19 cellular contexts compared by ENCODE assay signal in genomic region chr1:178962853-178963810, GRCh38.
DNase-seq lines count a peak whose midpoint lies in the region; ATAC-seq and TF ChIP-seq lines count a peak whose summit lies in the region.
"Had no signal": no experiment of that assay in that cellular context is flagged by ENCODE, and none has a peak within 500 bp of the region (broad histone marks: within the 10 kb centered on the region; RNA-seq: fewer than 3 reads in every experiment).

No MANE protein-coding gene starts in this region.

- CTCF ChIA-PET in activated CD8-positive, alpha-beta T cell treated with anti-CD3 and anti-CD28 coated beads, Interleukin-2, amount 10 ng/mL, durations not matched to agents 7 days and 5 days (lab: Charles Lee) = no interaction called here
- CTCF ChIA-PET in activated CD4-positive, alpha-beta memory T cell treated with anti-CD3 and anti-CD28 coated beads for 36 hours (lab: Charles Lee) = no interaction called here

- H3K4me1 Mint-ChIP-seq in activated CD8-positive, alpha-beta T cell treated with anti-CD3 and anti-CD28 coated beads, Interleukin-2, amount 10 ng/mL, durations not matched to agents 7 days and 5 days (ENCODE audit: low read depth) = no peaks in the 10 kb centered on the region
- no peaks in the 10 kb centered on the region for H3K4me1 Mint-ChIP-seq in activated CD4-positive, alpha-beta memory T cell treated with anti-CD3 and anti-CD28 coated beads for 36 hours (ENCODE audit: low read depth)
- H3K4me1 Mint-ChIP-seq: activated CD4-positive, alpha-beta memory T cell treated with anti-CD3 and anti-CD28 coated beads, Interleukin-2, amount 10 ng/mL, durations not matched to agents 7 days and 5 days; CD4-positive, CD25-positive, alpha-beta regulatory T cell had no signal

- no peak overlapping the region for H3K4me3 ChIP-seq in heart right ventricle
- H3K4me3 ChIP-seq in osteoblast (ENCODE audit: insufficient read depth, low read length) = no peak overlapping the region
- H3K4me3 ChIP-seq in aorta (ENCODE audit: low read length in 2 of 2) = no peak overlapping the region
- no peak overlapping the region for H3K4me3 ChIP-seq in lower leg skin (ENCODE audit: low read depth, poor library complexity, severe bottlenecking)
- H3K4me3 ChIP-seq: dorsolateral prefrontal cortex, lower lobe of right lung had no signal

- no peak for TF ChIP-seq POLR2A in lower leg skin (IDR thresholded peaks at IDR 0.05)

- POLR2A ChIA-PET in activated CD8-positive, alpha-beta T cell treated with anti-CD3 and anti-CD28 coated beads, Interleukin-2, amount 10 ng/mL, durations not matched to agents 7 days and 5 days (lab: Charles Lee) = no interaction called here
- POLR2A ChIA-PET in activated CD4-positive, alpha-beta memory T cell treated with anti-CD3 and anti-CD28 coated beads for 36 hours (lab: Charles Lee) = no interaction called here

- no peaks in the 10 kb centered on the region for H3K36me3 ChIP-seq in heart right ventricle
- no peaks in the 10 kb centered on the region for H3K36me3 ChIP-seq in osteoblast (ENCODE audit: insufficient read depth, low read length)
- no peaks in the 10 kb centered on the region for H3K36me3 ChIP-seq in aorta (ENCODE audit: control insufficient read depth in 1 of 2, insufficient read depth in 2 of 2, low read length in 1 of 2)
- H3K36me3 ChIP-seq: lower lobe of right lung had no signal

- no peak overlapping the region for H3K4me3 Mint-ChIP-seq in activated CD8-positive, alpha-beta T cell treated with anti-CD3 and anti-CD28 coated beads, Interleukin-2, amount 10 ng/mL, durations not matched to agents 7 days and 5 days
- H3K4me3 Mint-ChIP-seq in activated CD4-positive, alpha-beta memory T cell treated with anti-CD3 and anti-CD28 coated beads for 36 hours = no peak overlapping the region
- H3K4me3 Mint-ChIP-seq: activated CD4-positive, alpha-beta memory T cell treated with anti-CD3 and anti-CD28 coated beads, Interleukin-2, amount 10 ng/mL, durations not matched to agents 7 days and 5 days; CD4-positive, CD25-positive, alpha-beta regulatory T cell; H9 had no signal

- H4K20me1 ChIP-seq in osteoblast (ENCODE audit: insufficient read depth, low read length) = no peaks in the 10 kb centered on the region

- H3K27ac ChIP-seq in heart right ventricle = peak overlapping the region in 2 of 10 donors; percentile 23 to 44
- H3K27ac ChIP-seq in osteoblast (ENCODE audit: low read depth, low read length) = no peak overlapping the region
- peak overlapping the region; percentile 2 to 88 for H3K27ac ChIP-seq in aorta (ENCODE audit: low read depth in 1 of 2, low read length in 2 of 2)
- H3K27ac ChIP-seq: epithelial cell of prostate, lower lobe of right lung had no signal

- WGBS in heart right ventricle, 2 donors = 65 to 67% methylated on average over 10 of the region's 10 CpGs
- 12 to 14% methylated on average over 10 of the region's 10 CpGs for WGBS in aorta, 2 donors
- 62 to 65% methylated on average over 10 of the region's 10 CpGs for WGBS in lower leg skin, 2 donors

- ATAC-seq in heart right ventricle (peak in 7 of 8 donors; percentile 33 to 67 (median 55)), aorta (ENCODE audit: low FRiP score) (no peak)
- no peak for ATAC-seq in activated CD8-positive, alpha-beta T cell treated with anti-CD3 and anti-CD28 coated beads, Interleukin-2, amount 10 ng/mL, durations not matched to agents 7 days and 5 days
- ATAC-seq: lower lobe of right lung had no signal

- H3K36me3 Mint-ChIP-seq in activated CD8-positive, alpha-beta T cell treated with anti-CD3 and anti-CD28 coated beads, Interleukin-2, amount 10 ng/mL, durations not matched to agents 7 days and 5 days (ENCODE audit: low read depth) = no peaks in the 10 kb centered on the region
- H3K36me3 Mint-ChIP-seq in activated CD4-positive, alpha-beta memory T cell treated with anti-CD3 and anti-CD28 coated beads for 36 hours = no peaks in the 10 kb centered on the region
- H3K36me3 Mint-ChIP-seq: CD4-positive, CD25-positive, alpha-beta regulatory T cell had no signal

- no peaks in the 10 kb centered on the region for H3K79me2 ChIP-seq in osteoblast (ENCODE audit: insufficient read depth, low read length)

- DNase-seq in cerebellar cortex (ENCODE audit: low spot score) = peak; percentile 56
- DNase-seq in heart right ventricle = no peak
- no peak for DNase-seq in osteoblast (ENCODE audit: insufficient read length, low spot score, missing footprints)
- DNase-seq in aorta = no peak
- no peak for DNase-seq in activated CD8-positive, alpha-beta T cell treated with anti-CD3 and anti-CD28 coated beads, Interleukin-2, amount 10 ng/mL, durations not matched to agents 7 days and 5 days
- no peak for DNase-seq in lower leg skin (ENCODE audit: low spot score in 2 of 2)
- no peak for DNase-seq in activated CD4-positive, alpha-beta memory T cell treated with anti-CD3 and anti-CD28 coated beads for 36 hours
- DNase-seq: activated CD4-positive, alpha-beta memory T cell treated with anti-CD3 and anti-CD28 coated beads, Interleukin-2, amount 10 ng/mL, durations not matched to agents 7 days and 5 days; activated CD4-positive, CD25-positive, alpha-beta regulatory T cell; CD4-positive, CD25-positive, alpha-beta regulatory T cell; foreskin fibroblast; H9; lower lobe of right lung; NCI-H1694; nucleus accumbens; SHP77; T1000 had no signal

- no peaks in the 10 kb centered on the region for H3K27me3 Mint-ChIP-seq in activated CD8-positive, alpha-beta T cell treated with anti-CD3 and anti-CD28 coated beads, Interleukin-2, amount 10 ng/mL, durations not matched to agents 7 days and 5 days (ENCODE audit: low read depth)
- no peaks in the 10 kb centered on the region for H3K27me3 Mint-ChIP-seq in activated CD4-positive, alpha-beta memory T cell treated with anti-CD3 and anti-CD28 coated beads for 36 hours
- H3K27me3 Mint-ChIP-seq: activated CD4-positive, alpha-beta memory T cell treated with anti-CD3 and anti-CD28 coated beads, Interleukin-2, amount 10 ng/mL, durations not matched to agents 7 days and 5 days; CD4-positive, CD25-positive, alpha-beta regulatory T cell had no signal

- H3K4me1 ChIP-seq in heart right ventricle = peaks cover 0 to 13% (median 0%) of the 10 kb centered on the region in 9 donors
- no peaks in the 10 kb centered on the region for H3K4me1 ChIP-seq in osteoblast (ENCODE audit: insufficient read depth, low read length)
- no peaks in the 10 kb centered on the region for H3K4me1 ChIP-seq in aorta (ENCODE audit: control insufficient read depth in 1 of 2, insufficient read depth in 2 of 2, low read length in 2 of 2)
- H3K4me1 ChIP-seq: lower lobe of right lung had no signal

- H3K9me3 Mint-ChIP-seq in activated CD8-positive, alpha-beta T cell treated with anti-CD3 and anti-CD28 coated beads, Interleukin-2, amount 10 ng/mL, durations not matched to agents 7 days and 5 days (ENCODE audit: insufficient read depth) = peaks cover 4% of the 10 kb centered on the region
- peaks cover 9% of the 10 kb centered on the region for H3K9me3 Mint-ChIP-seq in activated CD4-positive, alpha-beta memory T cell treated with anti-CD3 and anti-CD28 coated beads for 36 hours
- H3K9me3 Mint-ChIP-seq: activated CD4-positive, alpha-beta memory T cell treated with anti-CD3 and anti-CD28 coated beads, Interleukin-2, amount 10 ng/mL, durations not matched to agents 7 days and 5 days had no signal

- no peak for TF ChIP-seq CTCF in heart right ventricle (IDR thresholded peaks at IDR 0.05)
- no peak for TF ChIP-seq CTCF in osteoblast (IDR thresholded peaks at IDR 0.05; ENCODE audit: extremely low read depth, low read depth, low read length)
- TF ChIP-seq CTCF in lower leg skin (IDR thresholded peaks at IDR 0.05) = no peak

- intact Hi-C loops in heart right ventricle (cut with DNase I) (no loop called here), aorta (cut with DNase I) (no loop called here), lower leg skin (cut with DNase I; ENCODE audit: low total_unique reads) (no loop called here)
- intact Hi-C loops in activated CD4-positive, alpha-beta memory T cell treated with anti-CD3 and anti-CD28 coated beads for 36 hours (cut with micrococcal nuclease) = no loop called here

- H3K27ac Mint-ChIP-seq in activated CD8-positive, alpha-beta T cell treated with anti-CD3 and anti-CD28 coated beads, Interleukin-2, amount 10 ng/mL, durations not matched to agents 7 days and 5 days = no peak overlapping the region
- no peak overlapping the region for H3K27ac Mint-ChIP-seq in activated CD4-positive, alpha-beta memory T cell treated with anti-CD3 and anti-CD28 coated beads for 36 hours
- H3K27ac Mint-ChIP-seq: activated CD4-positive, alpha-beta memory T cell treated with anti-CD3 and anti-CD28 coated beads, Interleukin-2, amount 10 ng/mL, durations not matched to agents 7 days and 5 days; CD4-positive, CD25-positive, alpha-beta regulatory T cell; H9 had no signal

- H3K9me3 ChIP-seq in heart right ventricle (peaks cover 0 to 16% (median 0%) of the 10 kb centered on the region in 11 donors), osteoblast (ENCODE audit: low read depth, low read length) (peaks cover 3% of the 10 kb centered on the region), aorta (ENCODE audit: control insufficient read depth, low read length) (peaks cover 4% of the 10 kb centered on the region)

- no peaks in the 10 kb centered on the region for H3K27me3 ChIP-seq in heart right ventricle
- H3K27me3 ChIP-seq in osteoblast (ENCODE audit: insufficient read depth, low read length) = peaks cover 3% of the 10 kb centered on the region
- H3K27me3 ChIP-seq in aorta (ENCODE audit: control insufficient read depth in 1 of 2, insufficient read depth in 2 of 2, low read length in 1 of 2) = no peaks in the 10 kb centered on the region
- H3K27me3 ChIP-seq: dorsolateral prefrontal cortex had no signal

- no peak overlapping the region for H3K4me2 ChIP-seq in osteoblast (ENCODE audit: insufficient read depth, low read length)

- peak overlapping the region; percentile 35 for H2AFZ ChIP-seq in osteoblast (ENCODE audit: low read length)

Comparison
In these comparisons a context has a peak if more than half of its experiments do, and no peak if none do; other contexts are left out.
1. ATAC-seq: peak in heart right ventricle (7 of 8); none in aorta (single experiment) and activated CD8-positive, alpha-beta T cell treated with anti-CD3 and anti-CD28 coated beads, Interleukin-2, amount 10 ng/mL, durations not matched to agents 7 days and 5 days (single experiment).